ENCODE assay signal across 8 cellular contexts in genomic region chr3:194489736-194490612, GRCh38. TPM values are rescaled to one million over a fixed set of nuclear protein-coding genes. Genes with fewer than 3 reads are reported as not detected.
DNase-seq lines count a peak whose midpoint lies in the region; ATAC-seq, FAIRE-seq and TF ChIP-seq lines count a peak whose summit lies in the region.

No MANE protein-coding gene starts in this region.

- H3K14ac ChIP-seq in H9 (ENCODE audit: insufficient read depth, low read length): no peak overlapping the region

- H3K4me1 ChIP-seq in endothelial cell of umbilical vein (ENCODE audit: control insufficient read depth, extremely low read depth, insufficient read depth, low read length) (peaks cover 34% of the 10 kb centered on the region), H9 (ENCODE audit: insufficient read depth, low read length) (no peaks in the 10 kb centered on the region)

- 0 out of 5 replicates have a peak, but pooled peaks cover 0 to 3% of the 10 kb centered on the region in 2 experiments for H3K9me3 Mint-ChIP-seq in H9

- H2AFZ ChIP-seq in endothelial cell of umbilical vein (ENCODE audit: low read depth, low read length) (peak overlapping the region; percentile 53), H9 (ENCODE audit: low read length) (no peak overlapping the region)

- BruUV-seq in endothelial cell of umbilical vein (replicated peaks; lab: Mats Ljungman, UMichigan): no TSS peak

- peak; percentile 91 for FAIRE-seq in endothelial cell of umbilical vein (lab: Jason Lieb, UNC)

- no peak overlapping the region for H3K23ac ChIP-seq in H9 (ENCODE audit: insufficient read length, low read depth, low read length)

- H3K79me2 ChIP-seq in endothelial cell of umbilical vein (ENCODE audit: control insufficient read depth, insufficient read depth, low read length): peaks cover 14% of the 10 kb centered on the region
- H3K79me2 ChIP-seq in H9 (ENCODE audit: insufficient read depth, low read length): peaks cover 6% of the 10 kb centered on the region; the same call in 1 of the 2 replicates

- H3K4ac ChIP-seq in H9 (ENCODE audit: low read depth, low read length): no peak overlapping the region

- H2BK12ac ChIP-seq in H9 (ENCODE audit: insufficient read length, low read depth, low read length): no peak overlapping the region

- no peak overlapping the region for H2BK120ac ChIP-seq in H9 (ENCODE audit: low read depth, low read length, poor library complexity, severe bottlenecking)

- H4K20me1 ChIP-seq in endothelial cell of umbilical vein (replicated peaks; ENCODE audit: control insufficient read depth, extremely low read depth, insufficient read depth, low read length): no peaks in the 10 kb centered on the region
- no peaks in the 10 kb centered on the region for H4K20me1 ChIP-seq in H9 (ENCODE audit: control insufficient read depth, insufficient read depth, insufficient read length)

- no peak overlapping the region for H2AK5ac ChIP-seq in H9 (ENCODE audit: insufficient read length, low read length)

- H3K56ac ChIP-seq in H9 (ENCODE audit: insufficient read length, low read depth, low read length): no peak overlapping the region

- H3K4me3 Mint-ChIP-seq in H9: no peak overlapping the region

- H3K9me1 ChIP-seq in endothelial cell of umbilical vein (replicated peaks; ENCODE audit: control insufficient read depth, extremely low read depth, insufficient read depth, low read length): no peaks in the 10 kb centered on the region

- H3K36me3 Mint-ChIP-seq in H9 (ENCODE audit: insufficient read depth in 1 of 3, low read depth in 3 of 3): no peaks in the 10 kb centered on the region; a peak in 2 of 7 replicates

- no CpG with 5 or more reads among the region's 7 CpGs for WGBS in H9 (ENCODE audit: extremely low coverage, insufficient read length, low lambda C conversion rate)

- H3K9ac ChIP-seq in endothelial cell of umbilical vein (replicated peaks; ENCODE audit: extremely low read depth, insufficient read depth, low read length): no peak overlapping the region
- no peak overlapping the region for H3K9ac ChIP-seq in H9 (ENCODE audit: extremely low read depth, insufficient read length, low read length)

- H3K27me3 ChIP-seq in endothelial cell of umbilical vein (ENCODE audit: control insufficient read depth in 2 of 2, insufficient read depth in 2 of 2, low read length in 2 of 2): no peaks in the 10 kb centered on the region
- no peaks in the 10 kb centered on the region; the same call in 1 of the 2 replicates for H3K27me3 ChIP-seq in H9 (ENCODE audit: insufficient read depth, low read length)

- TF ChIP-seq CTCF in endothelial cell of umbilical vein (IDR thresholded peaks at IDR 0.05; ENCODE audit: extremely low read depth in 1 of 2, insufficient read depth in 1 of 2, low read depth in 1 of 2, low read length in 2 of 2) (no peak), H9 (conservative IDR thresholded peaks at IDR 0.05) (no peak)

- no peak overlapping the region for H3K27ac ChIP-seq in endothelial cell of umbilical vein (ENCODE audit: insufficient read depth, low read depth, low read length)
- H3K27ac ChIP-seq in H9 (ENCODE audit: insufficient read length, low read depth, low read length): no peak overlapping the region

- peaks cover 14 to 18% of the 10 kb centered on the region in 2 experiments for H3K4me1 Mint-ChIP-seq in H9

- H3K36me3 ChIP-seq in endothelial cell of umbilical vein (ENCODE audit: control insufficient read depth in 2 of 2, extremely low read depth in 1 of 2, insufficient read depth in 2 of 2, low read length in 2 of 2): no peaks in the 10 kb centered on the region

- no peak overlapping the region for H2BK20ac ChIP-seq in H9 (ENCODE audit: low read depth, low read length, poor library complexity, severe bottlenecking)

- H3K79me1 ChIP-seq in H9 (ENCODE audit: insufficient read depth, low read depth, low read length, poor library complexity, severe bottlenecking): no peaks in the 10 kb centered on the region

- no peak overlapping the region for H4K91ac ChIP-seq in H9 (ENCODE audit: insufficient read length, low read depth, low read length)

- no peak for TF ChIP-seq POLR2A in endothelial cell of umbilical vein (IDR thresholded peaks at IDR 0.05; ENCODE audit: low read depth, low read length)

- no peak overlapping the region for H2BK5ac ChIP-seq in H9 (ENCODE audit: insufficient read length, low read length)

- no peak overlapping the region for H3T11ph ChIP-seq in H9 (ENCODE audit: low read length)

- no peak overlapping the region for H4K8ac ChIP-seq in H9 (replicated peaks; ENCODE audit: insufficient read length, low read depth, low read length)

- dilution Hi-C loops in endothelial cell of umbilical vein (cut with MboI; ENCODE audit: extremely low pct_ligation_motif_present, low sequenced_read_pairs): no loop called here

- no peak overlapping the region for H2BK15ac ChIP-seq in H9 (ENCODE audit: low read depth, low read length)

- POLR2A ChIA-PET in endothelial cell of umbilical vein (lab: Charles Lee): interaction anchor here (0.8 kb wide), 1 partner anchor 94 kb away, joined by 4 read pairs; no protein-coding TSS in a partner anchor

- H3K23me2 ChIP-seq in H9 (ENCODE audit: insufficient read length, low read depth, low read length, poor library complexity, severe bottlenecking): peaks cover 13% of the 10 kb centered on the region

- CTCF ChIA-PET in endothelial cell of umbilical vein (lab: Charles Lee): interaction anchor here (0.7 to 3.8 kb wide), 4 partner anchors 15 to 104 kb away, joined by 3 to 13 read pairs (median 4); no protein-coding TSS in a partner anchor

- H3K4me2 ChIP-seq in endothelial cell of umbilical vein (ENCODE audit: insufficient read depth, low read length) (peak overlapping the region; percentile 11), H9 (ENCODE audit: insufficient read depth, insufficient read length, low read length) (no peak overlapping the region)

- no peak overlapping the region for H3K27ac Mint-ChIP-seq in H9

- no peak overlapping the region for H3K18ac ChIP-seq in H9 (ENCODE audit: insufficient read length, low read depth, low read length)

- no peak overlapping the region for H3K4me3 ChIP-seq in endothelial cell of umbilical vein (replicated peaks in 1 of 3; ENCODE audit: insufficient read depth in 1 of 3, low read depth in 1 of 3, low read length in 3 of 3)

- H3K9me3 ChIP-seq in endothelial cell of umbilical vein (replicated peaks; ENCODE audit: control insufficient read depth, insufficient read depth, low read length) (no peaks in the 10 kb centered on the region), H9 (ENCODE audit: control insufficient read depth, low read depth, low read length) (no peaks in the 10 kb centered on the region)

- ATAC-seq in GM19351 (IDR thresholded peaks at IDR 0.05; ENCODE audit: unreplicated experiment): peak; percentile 51
- ATAC-seq in HG03460 (IDR thresholded peaks at IDR 0.05; ENCODE audit: unreplicated experiment): peak; percentile 34

- H4K5ac ChIP-seq in H9 (ENCODE audit: insufficient read length, low read depth, low read length): no peak overlapping the region

- DNase-seq in ELR (ENCODE audit: low read depth): peak; percentile 63
- DNase-seq in endothelial cell of umbilical vein (ENCODE audit: low read depth, low spot score): peak; percentile 63
- no peak for DNase-seq in kidney glomerular epithelial cell (lab: John Stamatoyannopoulos, UW)
- DNase-seq in H9: no peak
- no peak for DNase-seq in AG08396 (ENCODE audit: low spot score)
- DNase-seq in inferior parietal cortex (ENCODE audit: extremely low spot score): no peak

- intact Hi-C loops in endothelial cell of umbilical vein (cut with micrococcal nuclease): no loop called here

- peaks cover 4% of the 10 kb centered on the region for H3K27me3 Mint-ChIP-seq in H9 (ENCODE audit: low read depth)

TF ChIP-seq in endothelial cell of umbilical vein, 7 proteins besides CTCF, POLR2A, EP300 and RAD21:
- TF ChIP-seq POLR2AphosphoS5 (IDR thresholded peaks at IDR 0.05; ENCODE audit: insufficient read depth, low read depth, low read length) (no peak), JUN (IDR thresholded peaks at IDR 0.05; ENCODE audit: borderline replicate concordance, insufficient read depth, insufficient read length, low read depth) (peak; percentile 52), EZH2 (IDR thresholded peaks at IDR 0.05; ENCODE audit: borderline replicate concordance, low read depth, low read length, severe bottlenecking) (no peak), FOS (IDR thresholded peaks at IDR 0.05; ENCODE audit: borderline replicate concordance, insufficient read depth, low read length) (peak; percentile 68)
TF ChIP-seq in endothelial cell of umbilical vein: peak in this region for 2.

RNA-seq across cellular contexts. Expression of gene ATP13A3, which starts 3.2 kb away (rescaled TPM):
- 56.8 and 59.0 TPM in 2 replicates for total RNA-seq in endothelial cell of umbilical vein
- polyA plus RNA-seq in endothelial cell of umbilical vein: 10.4 and 12.0 TPM in 2 replicates
- 14.0 and 14.8 TPM in 2 replicates for polyA plus RNA-seq in endothelial cell of umbilical vein (2011; cell fraction: cytosol; rRNA removed)
- polyA plus RNA-seq in endothelial cell of umbilical vein (2011; cell fraction: nucleus; rRNA removed): 31.6 and 47.8 TPM in 2 replicates
- 23.3 and 38.7 TPM in 2 replicates for polyA plus RNA-seq in endothelial cell of umbilical vein (2012)
- 47.0 and 56.5 TPM in 2 replicates for polyA minus RNA-seq in endothelial cell of umbilical vein
- polyA minus RNA-seq in endothelial cell of umbilical vein (2011; cell fraction: cytosol; rRNA and poly(A)+ RNA removed): 84.8 TPM
- 70.9 and 131 TPM in 2 replicates for polyA minus RNA-seq in endothelial cell of umbilical vein (2011; cell fraction: nucleus; rRNA and poly(A)+ RNA removed)
- 75.8 and 78.5 TPM in 2 replicates for total RNA-seq in H9 (2021)

Comparison
In these comparisons a context has a peak if more than half of its experiments do, and no peak if none do; other contexts are left out.
1. DNase-seq: peak in ELR (single experiment) and endothelial cell of umbilical vein (single experiment); none in kidney glomerular epithelial cell (single experiment), H9 (single experiment), AG08396 (single experiment) and inferior parietal cortex (single experiment).